In the genomic region with DNA sequence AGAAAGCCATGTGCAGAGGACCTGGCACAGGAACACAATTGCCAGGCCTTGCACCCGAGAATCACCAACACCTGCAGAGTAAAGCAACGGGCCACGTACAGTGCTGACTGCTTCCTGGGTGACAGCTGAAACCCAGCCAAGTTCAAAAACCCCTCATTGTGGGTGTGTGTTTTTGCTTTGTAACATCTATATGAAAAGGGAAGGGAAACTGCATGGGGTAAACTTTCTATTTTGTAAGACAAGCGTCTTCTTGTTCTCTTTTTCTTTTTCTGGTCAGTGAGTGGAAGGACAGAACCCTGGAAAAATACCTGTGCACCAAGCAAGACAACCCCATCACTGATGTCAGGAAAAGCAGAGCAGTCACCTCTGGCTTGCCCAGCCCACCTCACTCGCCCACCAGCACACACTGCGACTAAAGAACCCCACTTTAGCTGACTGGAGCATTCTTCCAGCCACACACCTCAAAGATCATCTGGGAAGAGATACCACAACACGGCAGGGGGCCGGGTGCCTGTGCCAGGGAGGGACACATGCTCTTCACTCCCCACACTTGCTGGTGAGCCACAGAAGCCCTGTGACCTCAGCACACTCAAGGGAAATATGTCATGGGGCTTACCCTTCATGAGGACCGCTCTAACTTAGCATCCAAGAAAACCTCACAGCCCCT, we compare ENCODE assay signal across 1 cellular context.
TF ChIP-seq lines count a peak whose summit lies in the region.

No MANE protein-coding gene starts in this region.

TF ChIP-seq in SK-N-SH, 30 proteins besides CTCF, POLR2A, EP300 and RAD21 (continued from another document):
- TF ChIP-seq, protein P1, sequence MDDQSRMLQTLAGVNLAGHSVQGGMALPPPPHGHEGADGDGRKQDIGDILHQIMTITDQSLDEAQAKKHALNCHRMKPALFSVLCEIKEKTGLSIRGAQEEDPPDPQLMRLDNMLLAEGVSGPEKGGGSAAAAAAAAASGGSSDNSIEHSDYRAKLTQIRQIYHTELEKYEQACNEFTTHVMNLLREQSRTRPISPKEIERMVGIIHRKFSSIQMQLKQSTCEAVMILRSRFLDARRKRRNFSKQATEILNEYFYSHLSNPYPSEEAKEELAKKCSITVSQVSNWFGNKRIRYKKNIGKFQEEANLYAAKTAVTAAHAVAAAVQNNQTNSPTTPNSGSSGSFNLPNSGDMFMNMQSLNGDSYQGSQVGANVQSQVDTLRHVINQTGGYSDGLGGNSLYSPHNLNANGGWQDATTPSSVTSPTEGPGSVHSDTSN (IDR thresholded peaks at IDR 0.05) = no peak
- TF ChIP-seq MEF2A (IDR thresholded peaks at IDR 0.05; ENCODE audit: borderline replicate concordance, low read depth) = no peak
- TF ChIP-seq TCF12 (IDR thresholded peaks at IDR 0.05) = no peak
- TF ChIP-seq, protein P2, sequence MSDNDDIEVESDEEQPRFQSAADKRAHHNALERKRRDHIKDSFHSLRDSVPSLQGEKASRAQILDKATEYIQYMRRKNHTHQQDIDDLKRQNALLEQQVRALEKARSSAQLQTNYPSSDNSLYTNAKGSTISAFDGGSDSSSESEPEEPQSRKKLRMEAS (IDR thresholded peaks at IDR 0.05; ENCODE audit: low read depth) = no peak
- TF ChIP-seq TEAD4 (IDR thresholded peaks at IDR 0.05; ENCODE audit: borderline replicate concordance, insufficient read depth) = no peak
